ENCODE assay signal across 20 cellular contexts in the genomic region with DNA sequence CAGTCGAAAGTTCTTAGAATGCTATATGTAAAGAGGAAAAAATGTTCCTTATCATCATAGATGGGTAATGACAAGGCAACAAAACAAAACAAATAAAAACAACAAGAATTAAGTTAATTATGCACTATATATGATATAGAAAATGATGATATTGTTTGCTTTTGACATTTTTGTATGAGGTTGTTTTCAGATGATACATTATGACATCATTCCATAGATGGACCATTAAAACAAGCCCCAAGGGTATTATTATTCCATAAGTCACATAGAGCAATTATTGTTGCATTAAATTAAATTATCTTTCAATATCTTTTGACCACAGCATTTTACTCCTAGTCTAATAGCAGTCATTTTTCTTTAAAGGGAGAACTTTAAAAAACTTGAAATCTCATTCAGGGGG. TPM values are rescaled to one million over a fixed set of nuclear protein-coding genes. Genes with fewer than 3 reads are reported as not detected.
A peak's percentile ranks its signal among the peaks of the same experiment; 100 is the strongest.
DNase-seq lines count a peak whose midpoint lies in the region; ATAC-seq, FAIRE-seq and TF ChIP-seq lines count a peak whose summit lies in the region.
"Had no signal": no experiment of that assay in that cellular context is flagged by ENCODE, and none has a peak within 500 bp of the region (broad histone marks: within the 10 kb centered on the region; RNA-seq: fewer than 3 reads in every experiment).

No MANE protein-coding gene starts in this region.

- BruUV-seq in HepG2 (replicated peaks; lab: Mats Ljungman, UMichigan) (no TSS peak), K562 (replicated peaks; lab: Mats Ljungman, UMichigan) (no TSS peak)

- no peaks in the 10 kb centered on the region for H3K9me3 ChIP-seq in HepG2 (ENCODE audit: low read length)
- H3K9me3 ChIP-seq in right lobe of liver = no peaks in the 10 kb centered on the region
- no peaks in the 10 kb centered on the region for H3K9me3 ChIP-seq in K562 (replicated peaks; ENCODE audit: control insufficient read depth, insufficient read depth, low read depth, low read length)
- no peaks in the 10 kb centered on the region for H3K9me3 ChIP-seq in testis
- no peaks in the 10 kb centered on the region for H3K9me3 ChIP-seq in uterus
- H3K9me3 ChIP-seq: MG63 had no signal

- H3K27ac ChIP-seq in HepG2 (ENCODE audit: extremely low read length, insufficient read depth, low read length) = no peak overlapping the region
- no peak overlapping the region for H3K27ac ChIP-seq in right lobe of liver
- no peak overlapping the region for H3K27ac ChIP-seq in K562 (ENCODE audit: extremely low read depth, low read depth, low read length)
- no peak overlapping the region for H3K27ac ChIP-seq in testis
- no peak overlapping the region for H3K27ac ChIP-seq in uterus
- H3K27ac ChIP-seq: SJSA1 had no signal

- TF ChIP-seq CTCF in HepG2 (CRISPR knock-in tag; IDR thresholded peaks at IDR 0.05) (no peak), right lobe of liver (IDR thresholded peaks at IDR 0.05) (no peak), K562 (IDR thresholded peaks at IDR 0.05 in 2 of 3, conservative IDR thresholded peaks at IDR 0.05 in 1 of 3; ENCODE audit: insufficient read depth in 2 of 3, low read depth in 1 of 3, low read length in 3 of 3) (no peak), testis (IDR thresholded peaks at IDR 0.05) (no peak), uterus (IDR thresholded peaks at IDR 0.05) (no peak), WTC11 (IDR thresholded peaks at IDR 0.05) (no peak)

- H3K9me1 ChIP-seq in K562 (ENCODE audit: control insufficient read depth, insufficient read depth, low read length) = no peaks in the 10 kb centered on the region

- no peak for TF ChIP-seq POLR2A in HepG2 (IDR thresholded peaks at IDR 0.05; ENCODE audit: insufficient read depth in 1 of 2, low read depth in 2 of 2, low read length in 2 of 2)
- no peak for TF ChIP-seq POLR2A in right lobe of liver (IDR thresholded peaks at IDR 0.05)
- no peak for TF ChIP-seq POLR2A in K562 (conservative IDR thresholded peaks at IDR 0.05)
- no peak for TF ChIP-seq POLR2A in testis (IDR thresholded peaks at IDR 0.05)
- TF ChIP-seq POLR2A in uterus (IDR thresholded peaks at IDR 0.05) = no peak

- TF ChIP-seq EP300 in HepG2 (IDR thresholded peaks at IDR 0.05; ENCODE audit: low read depth in 2 of 2, low read length in 2 of 2) = no peak
- TF ChIP-seq EP300 in HepG2 (CRISPR knock-in tag; IDR thresholded peaks at IDR 0.05; ENCODE audit: borderline replicate concordance) = no peak
- no peak for TF ChIP-seq EP300 in K562 (IDR thresholded peaks at IDR 0.05; ENCODE audit: low read length)

- H3K27me3 ChIP-seq in HepG2 (ENCODE audit: control insufficient read depth in 1 of 2, insufficient read depth in 2 of 2, low read length in 2 of 2) (no peaks in the 10 kb centered on the region), right lobe of liver (no peaks in the 10 kb centered on the region), K562 (ENCODE audit: control insufficient read depth in 2 of 2, insufficient read depth in 2 of 2, low read length in 2 of 2) (no peaks in the 10 kb centered on the region), testis (no peaks in the 10 kb centered on the region), uterus (no peaks in the 10 kb centered on the region)
- H3K27me3 ChIP-seq: MG63, SJSA1 had no signal

- H3K4me1 ChIP-seq in HepG2 (ENCODE audit: insufficient read depth, low read length) = 0 out of 2 replicates have a peak, but pooled peaks cover 5% of the 10 kb centered on the region
- H3K4me1 ChIP-seq in right lobe of liver = no peaks in the 10 kb centered on the region
- no peaks in the 10 kb centered on the region for H3K4me1 ChIP-seq in K562 (replicated peaks in 1 of 2; ENCODE audit: control insufficient read depth in 2 of 2, insufficient read depth in 2 of 2, low read length in 2 of 2)
- no peaks in the 10 kb centered on the region for H3K4me1 ChIP-seq in testis
- H3K4me1 ChIP-seq in uterus = no peaks in the 10 kb centered on the region
- H3K4me1 ChIP-seq: SJSA1 had no signal

- no peaks in the 10 kb centered on the region for H3K27me3 Mint-ChIP-seq in WTC11 (ENCODE audit: low read depth)
- H3K27me3 Mint-ChIP-seq: CD8-positive, alpha-beta memory T cell had no signal

- TF ChIP-seq RAD21 in HepG2 (CRISPR knock-in tag; IDR thresholded peaks at IDR 0.05) (no peak), K562 (CRISPR knock-in tag; conservative IDR thresholded peaks at IDR 0.05 in 1 of 2, IDR thresholded peaks at IDR 0.05 in 1 of 2) (no peak)

- intact Hi-C loops in HepG2 (cut with micrococcal nuclease; ENCODE audit: unreplicated experiment) (no loop called here), right lobe of liver (cut with DNase I) (no loop called here), K562 (cut with micrococcal nuclease) (no loop called here), testis (cut with DNase I; ENCODE audit: low total_unique reads) (no loop called here), uterus (cut with DNase I; ENCODE audit: low total_unique reads) (no loop called here)

- H4K20me1 ChIP-seq in HepG2 (ENCODE audit: insufficient read depth, low read length) (no peaks in the 10 kb centered on the region), K562 (replicated peaks; ENCODE audit: control insufficient read depth, insufficient read depth, low read length) (no peaks in the 10 kb centered on the region)

- no peak for ATAC-seq in HepG2
- ATAC-seq in right lobe of liver = no peak
- no peak for ATAC-seq in K562
- no peak for ATAC-seq in WTC11
- ATAC-seq: GM23338, HCT116, Right ventricle myocardium inferior had no signal

- no peak overlapping the region for H3K4me3 ChIP-seq in HepG2 (replicated peaks in 1 of 3; ENCODE audit: insufficient read depth in 1 of 3, low read depth in 2 of 3, low read length in 3 of 3)
- no peak overlapping the region for H3K4me3 ChIP-seq in right lobe of liver
- no peak overlapping the region for H3K4me3 ChIP-seq in K562
- H3K4me3 ChIP-seq in testis = no peak overlapping the region
- H3K4me3 ChIP-seq in uterus = no peak overlapping the region
- H3K4me3 ChIP-seq: GM23338, MG63, SJSA1 had no signal

- no peaks in the 10 kb centered on the region for H3K9me3 Mint-ChIP-seq in WTC11
- H3K9me3 Mint-ChIP-seq: CD8-positive, alpha-beta memory T cell; GM23338 had no signal

- no peaks in the 10 kb centered on the region for H3K79me2 ChIP-seq in HepG2 (ENCODE audit: insufficient read depth, low read length)
- H3K79me2 ChIP-seq in K562 (ENCODE audit: control insufficient read depth, insufficient read depth, low read length) = no peaks in the 10 kb centered on the region

- 38% methylated on average over 1 of the region's 1 CpG for WGBS in HepG2 (ENCODE audit: low lambda C conversion rate)
- 61% methylated on average over 1 of the region's 1 CpG for WGBS in right lobe of liver (ENCODE audit: insufficient coverage, low coverage, low lambda C conversion rate, missing lambda C conversion rate)
- 35% methylated on average over 1 of the region's 1 CpG for WGBS in K562 (ENCODE audit: insufficient coverage, low coverage, missing lambda C conversion rate)
- whole genome bisulfite sequencing in testis, 2 donors = 86 to 91% methylated on average over 1 of the region's 1 CpG

- H3K27ac Mint-ChIP-seq in WTC11 = no peak overlapping the region
- H3K27ac Mint-ChIP-seq: GM23338 had no signal

- H3K4me2 ChIP-seq in HepG2 (ENCODE audit: low read depth, low read length) = no peak overlapping the region
- no peak overlapping the region for H3K4me2 ChIP-seq in K562 (ENCODE audit: insufficient read depth, low read length)
- H3K4me2 ChIP-seq: GM23338 had no signal

- in situ Hi-C loops in HepG2 (cut with HindIII; ENCODE audit: extremely low pct_ligation_motif_present, low pct_unique_long_range_greater_than_20kb) = no loop called here
- in situ Hi-C loops in K562 (cut with MboI) = no loop called here

- H3K4me3 Mint-ChIP-seq in WTC11 = no peak overlapping the region
- H3K4me3 Mint-ChIP-seq: CD8-positive, alpha-beta memory T cell; GM23338 had no signal

- no peak for DNase-seq in HepG2 (ENCODE audit: low spot score)
- DNase-seq in right lobe of liver = no peak
- DNase-seq in ELR (ENCODE audit: low read depth) = peak; percentile 42
- no peak for DNase-seq in K562 (ENCODE audit: extremely low read depth in 1 of 4, low spot score in 3 of 4)
- no peak for DNase-seq in testis
- DNase-seq in uterus = no peak
- DNase-seq in WTC11 (ENCODE audit: low spot score) = no peak
- DNase-seq: CD8-positive, alpha-beta memory T cell; GDM1; MG63; NCI-H1417; NCI-H1694 treated with DMSO at 0.1 percent for 48 hours; NCI-H2081 treated with DMSO at 0.1 percent for 48 hours; NCI-H2171 treated with DMSO at 0.1 percent for 48 hours; NCI-H526 had no signal

- peaks cover 7% of the 10 kb centered on the region for H3K4me1 Mint-ChIP-seq in WTC11

- CTCF ChIA-PET in HepG2 (lab: Yijun Ruan, JAX; ENCODE audit: low intra/inter-chr PET ratio, low total read pairs) = no interaction called here
- CTCF ChIA-PET in K562 (lab: Yijun Ruan, JAX; ENCODE audit: low intra/inter-chr PET ratio) = no interaction called here
- CTCF ChIA-PET in WTC11 (lab: Charles Lee) = interaction anchor here (1.4 kb wide), 1 partner anchor 153 kb away, joined by 3 read pairs; no protein-coding TSS in a partner anchor

- POLR2A ChIA-PET in HepG2 (lab: Yijun Ruan, JAX) (no interaction called here), K562 (lab: Yijun Ruan, JAX) (interaction anchor here (0.6 kb wide), 1 partner anchor 12 kb away, joined by 3 read pairs; no protein-coding TSS in a partner anchor), WTC11 (lab: Charles Lee) (no interaction called here)

- no peaks in the 10 kb centered on the region for H3K36me3 Mint-ChIP-seq in WTC11

- H2AFZ ChIP-seq in HepG2 (ENCODE audit: low read length) (no peak overlapping the region), K562 (ENCODE audit: low read depth, low read length) (no peak overlapping the region)
- H2AFZ ChIP-seq: GM23338 had no signal

- H3K9ac ChIP-seq in HepG2 (ENCODE audit: insufficient read depth, low read depth, low read length) (no peak overlapping the region), K562 (ENCODE audit: insufficient read depth in 1 of 2, low read depth in 2 of 2, low read length in 2 of 2) (no peak overlapping the region)

- FAIRE-seq in HepG2 (lab: Jason Lieb, UNC) = no peak
- FAIRE-seq in K562 (lab: Jason Lieb, UNC) = no peak
- FAIRE-seq: GM18507 had no signal

- no peaks in the 10 kb centered on the region for H3K36me3 ChIP-seq in HepG2 (replicated peaks in 1 of 2; ENCODE audit: control insufficient read depth in 1 of 2, insufficient read depth in 2 of 2, low read length in 2 of 2)
- H3K36me3 ChIP-seq in right lobe of liver = peaks cover 0 to 2% (median 0%) of the 10 kb centered on the region in 4 donors
- no peaks in the 10 kb centered on the region for H3K36me3 ChIP-seq in K562 (ENCODE audit: control insufficient read depth, insufficient read depth, low read length)
- no peaks in the 10 kb centered on the region for H3K36me3 ChIP-seq in testis (ENCODE audit: low read depth, missing control alignments)
- H3K36me3 ChIP-seq in uterus = no peaks in the 10 kb centered on the region
- H3K36me3 ChIP-seq: MG63, SJSA1 had no signal

RNA-seq across cellular contexts. Expression of gene RICTOR, which starts 56.5 kb away (rescaled TPM):
- 10.7 and 32.6 TPM in 2 replicates for total RNA-seq in HepG2 (2016; rRNA removed; fragmentation: Illumina TruSeq; extraction: Trizol)
- total RNA-seq in HepG2 (2016; cell fraction: cytosol; rRNA removed; fragmentation: Illumina TruSeq; extraction: Trizol; ENCODE audit: low read depth) = 16.4 and 17.4 TPM in 2 replicates
- total RNA-seq in HepG2 (2016; cell fraction: insoluble cytoplasmic fraction; rRNA removed; fragmentation: Illumina TruSeq; extraction: Trizol) = 10.0 and 26.1 TPM in 2 replicates
- total RNA-seq in HepG2 (2016; cell fraction: membrane; rRNA removed; fragmentation: Illumina TruSeq; extraction: Trizol) = 6.9 and 7.8 TPM in 2 replicates
- 29.8 and 31.8 TPM in 2 replicates for total RNA-seq in HepG2 (2016; cell fraction: nucleus; rRNA removed; fragmentation: Illumina TruSeq; extraction: Trizol)
- polyA plus RNA-seq in HepG2 (2011; rRNA removed) = 11.0 and 15.4 TPM in 2 replicates
- 3.2 and 5.3 TPM in 2 replicates for polyA plus RNA-seq in HepG2 (2011; cell fraction: cytosol; rRNA removed)
- polyA plus RNA-seq in HepG2 (2011; cell fraction: nucleus; rRNA removed) = 20.3 and 24.2 TPM in 2 replicates
- 10.5 and 12.5 TPM in 2 replicates for polyA plus RNA-seq in HepG2 (2012)
- 0.07 and 0.10 TPM in 2 replicates for polyA plus RNA-seq in HepG2 (2016; cell fraction: cytosol; fragmentation: Illumina TruSeq; extraction: Trizol; ENCODE audit: low read depth)
- polyA plus RNA-seq in HepG2 (2016; cell fraction: insoluble cytoplasmic fraction; fragmentation: Illumina TruSeq; extraction: Trizol; ENCODE audit: low read depth) = 6.0 and 7.1 TPM in 2 replicates
- 0.34 and 0.49 TPM in 2 replicates for polyA plus RNA-seq in HepG2 (2016; cell fraction: membrane; fragmentation: Illumina TruSeq; extraction: Trizol; ENCODE audit: low read depth)
- polyA plus RNA-seq in HepG2 (2016; cell fraction: nucleus; fragmentation: Illumina TruSeq; extraction: Trizol; ENCODE audit: insufficient read depth, low read depth) = 22.0 and 22.5 TPM in 2 replicates
- polyA minus RNA-seq in HepG2 (2011; rRNA and poly(A)+ RNA removed; ENCODE audit: low replicate concordance) = 49.0 and 56.1 TPM in 2 replicates
- polyA minus RNA-seq in HepG2 (2011; cell fraction: cytosol; rRNA and poly(A)+ RNA removed) = 25.4 and 35.2 TPM in 2 replicates
- 180 and 184 TPM in 2 replicates for polyA minus RNA-seq in HepG2 (2011; cell fraction: nucleus; rRNA and poly(A)+ RNA removed)
- total RNA-seq in right lobe of liver = 10 to 100 TPM in 5 of 6 experiments, 1 to 10 TPM in 1; 9.8 to 19.2 (median 14.6) TPM
- total RNA-seq in K562 (2011; cell fraction: chromatin; rRNA removed; ENCODE audit: low replicate concordance) = 131 and 332 TPM in 2 replicates
- 38.0 and 56.7 TPM in 2 replicates for total RNA-seq in K562 (2011; cell fraction: nucleolus; rRNA removed)
- 86.9 and 126 TPM in 2 replicates for total RNA-seq in K562 (2011; cell fraction: nucleoplasm; rRNA removed)
- total RNA-seq in K562 (2014; rRNA removed) = 18.1 and 22.6 TPM in 2 replicates
- total RNA-seq in K562 (2014; rRNA removed; fragmentation: Illumina TruSeq; extraction: Trizol) = 37.6 and 47.4 TPM in 2 replicates
- total RNA-seq in K562 (2015; rRNA removed; fragmentation: Illumina TruSeq; extraction: Trizol) = 32.3 and 35.2 TPM in 2 replicates
- total RNA-seq in K562 (2021) = 41.0 and 43.2 TPM in 2 replicates
- 31.7 and 46.6 TPM in 2 replicates for polyA plus RNA-seq in K562 (2011; rRNA removed)
- 9.1 and 16.2 TPM in 2 replicates for polyA plus RNA-seq in K562 (2011; cell fraction: cytosol; rRNA removed)
- polyA plus RNA-seq in K562 (2011; cell fraction: nucleus; rRNA removed) = 58.1 and 62.5 TPM in 2 replicates
- 11.7 and 13.1 TPM in 2 replicates for polyA plus RNA-seq in K562 (2012)
- 18.8 and 19.7 TPM in 2 replicates for polyA plus RNA-seq in K562 (2014; fragmentation: Illumina TruSeq; extraction: Trizol)
- polyA plus RNA-seq in K562 (2014; fragmentation: Nextera tagmentation; extraction: Ambion mirVana) = 10 to 100 TPM; 13.9 to 15.9 TPM
- 14.2 and 17.0 TPM in 2 replicates for polyA plus RNA-seq in K562 (2014; rRNA removed)
- 205 and 242 TPM in 2 replicates for polyA minus RNA-seq in K562 (2011; rRNA and poly(A)+ RNA removed)
- polyA minus RNA-seq in K562 (2011; cell fraction: cytosol; rRNA and poly(A)+ RNA removed) = 41.3 and 55.6 TPM in 2 replicates
- 123 and 176 TPM in 2 replicates for polyA minus RNA-seq in K562 (2011; cell fraction: nucleus; rRNA and poly(A)+ RNA removed)
- 10 to 100 TPM; 57.7 to 61.8 TPM for total RNA-seq in testis
- polyA plus RNA-seq in testis (ENCODE audit: insufficient read depth, low read depth, low replicate concordance) = 14.4 TPM
- 10 to 100 TPM; 50.6 to 79.4 (median 70.6) TPM for total RNA-seq in uterus
- total RNA-seq in WTC11 (2021) = 20.7 to 23.0 TPM (median 22.4 TPM) in 3 replicates
